Comparison of ENCODE assay signal across 1 cellular context in genomic region chr19:33524024-33524664, GRCh38.
TF ChIP-seq lines count a peak whose summit lies in the region.

No MANE protein-coding gene starts in this region.

TF ChIP-seq in H1, 55 proteins besides CTCF, POLR2A, EP300 and RAD21 (continued from another document):
- no peak for TF ChIP-seq CBX5 (IDR thresholded peaks at IDR 0.05; ENCODE audit: low read depth, low read length)
TF ChIP-seq in H1: peak in this region for 0.
